2 cellular contexts compared by ENCODE assay signal in the genomic region with DNA sequence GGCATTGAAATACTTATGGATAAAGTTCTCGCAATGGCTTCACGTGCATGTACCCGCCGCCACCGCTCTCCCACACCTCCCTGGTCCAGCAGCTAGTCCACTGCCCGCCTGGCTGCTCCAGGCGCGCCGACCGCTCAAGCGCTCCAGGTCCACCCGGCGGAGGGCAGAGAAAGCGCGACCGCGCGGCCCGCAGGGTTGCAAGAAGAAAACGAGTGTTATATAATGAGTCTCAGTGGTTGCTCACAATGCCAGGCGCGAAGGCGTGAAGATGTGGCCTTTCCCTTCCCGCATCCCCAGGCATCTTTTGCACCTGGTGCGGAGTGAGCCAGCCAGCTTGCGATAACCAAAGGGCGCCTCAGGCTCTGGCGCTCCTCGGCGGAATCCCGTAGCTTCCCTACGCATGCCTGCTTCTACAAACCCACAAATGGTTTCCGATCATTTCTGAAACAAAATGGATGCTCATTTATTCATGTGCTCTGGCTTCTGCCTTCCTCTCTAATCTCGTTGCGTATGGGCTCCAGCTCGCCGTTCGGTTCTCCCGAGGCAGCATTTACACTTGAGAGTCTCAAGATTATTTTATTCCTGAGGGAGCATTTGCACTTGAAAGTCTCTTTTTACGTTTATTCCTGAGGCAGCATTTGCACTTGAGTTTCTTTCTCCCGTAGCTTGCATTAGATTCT.
TF ChIP-seq lines count a peak whose summit lies in the region.

No MANE protein-coding gene starts in this region.

TF ChIP-seq in SK-N-SH, 30 proteins besides CTCF, POLR2A, EP300 and RAD21:
- TF ChIP-seq ELF1 (IDR thresholded peaks at IDR 0.05) (no peak), POLR2AphosphoS5 (IDR thresholded peaks at IDR 0.05; ENCODE audit: low read depth, low read length) (no peak), RFX5 (IDR thresholded peaks at IDR 0.05; ENCODE audit: low read length) (no peak), SMC3 (IDR thresholded peaks at IDR 0.05; ENCODE audit: low read depth, low read length) (no peak), SIN3A (IDR thresholded peaks at IDR 0.05; ENCODE audit: borderline replicate concordance, low read depth, low read length) (no peak), GABPA (IDR thresholded peaks at IDR 0.05; ENCODE audit: low read depth) (no peak), TAF1 (IDR thresholded peaks at IDR 0.05; ENCODE audit: borderline replicate concordance, low read depth, low read length) (no peak), TEAD4 (IDR thresholded peaks at IDR 0.05; ENCODE audit: borderline replicate concordance, insufficient read depth) (no peak), FOXJ3 (CRISPR knock-in tag; IDR thresholded peaks at IDR 0.05) (no peak), FOXM1 (IDR thresholded peaks at IDR 0.05; ENCODE audit: low read depth) (no peak), RCOR1 (IDR thresholded peaks at IDR 0.05; ENCODE audit: low read length) (no peak), YY1 (IDR thresholded peaks at IDR 0.05; ENCODE audit: low read depth) (no peak)
- TF ChIP-seq, protein P1, sequence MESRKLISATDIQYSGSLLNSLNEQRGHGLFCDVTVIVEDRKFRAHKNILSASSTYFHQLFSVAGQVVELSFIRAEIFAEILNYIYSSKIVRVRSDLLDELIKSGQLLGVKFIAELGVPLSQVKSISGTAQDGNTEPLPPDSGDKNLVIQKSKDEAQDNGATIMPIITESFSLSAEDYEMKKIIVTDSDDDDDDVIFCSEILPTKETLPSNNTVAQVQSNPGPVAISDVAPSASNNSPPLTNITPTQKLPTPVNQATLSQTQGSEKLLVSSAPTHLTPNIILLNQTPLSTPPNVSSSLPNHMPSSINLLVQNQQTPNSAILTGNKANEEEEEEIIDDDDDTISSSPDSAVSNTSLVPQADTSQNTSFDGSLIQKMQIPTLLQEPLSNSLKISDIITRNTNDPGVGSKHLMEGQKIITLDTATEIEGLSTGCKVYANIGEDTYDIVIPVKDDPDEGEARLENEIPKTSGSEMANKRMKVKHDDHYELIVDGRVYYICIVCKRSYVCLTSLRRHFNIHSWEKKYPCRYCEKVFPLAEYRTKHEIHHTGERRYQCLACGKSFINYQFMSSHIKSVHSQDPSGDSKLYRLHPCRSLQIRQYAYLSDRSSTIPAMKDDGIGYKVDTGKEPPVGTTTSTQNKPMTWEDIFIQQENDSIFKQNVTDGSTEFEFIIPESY (IDR thresholded peaks at IDR 0.05; ENCODE audit: borderline replicate concordance, low read depth), result no peak

TF ChIP-seq in H1, 55 proteins besides CTCF, POLR2A, EP300 and RAD21:
- no peak for TF ChIP-seq CTBP2 (IDR thresholded peaks at IDR 0.05; ENCODE audit: borderline replicate concordance, insufficient read depth, insufficient read length, low read length)
- TF ChIP-seq KDM1A (IDR thresholded peaks at IDR 0.05; ENCODE audit: borderline replicate concordance, low read length), result no peak
- TF ChIP-seq GTF2F1 (IDR thresholded peaks at IDR 0.05; ENCODE audit: borderline replicate concordance, low read depth, low read length), result no peak
- no peak for TF ChIP-seq PHF8 (conservative IDR thresholded peaks at IDR 0.05; ENCODE audit: low read depth, low read length)
- TF ChIP-seq CBX8 (IDR thresholded peaks at IDR 0.05; ENCODE audit: borderline replicate concordance, low read depth, low read length), result peak; percentile 50; the same call in 1 of the 2 replicates
- TF ChIP-seq YY1 (IDR thresholded peaks at IDR 0.05; ENCODE audit: low read depth, low read length), result peak; percentile 62
- TF ChIP-seq, protein P2, sequence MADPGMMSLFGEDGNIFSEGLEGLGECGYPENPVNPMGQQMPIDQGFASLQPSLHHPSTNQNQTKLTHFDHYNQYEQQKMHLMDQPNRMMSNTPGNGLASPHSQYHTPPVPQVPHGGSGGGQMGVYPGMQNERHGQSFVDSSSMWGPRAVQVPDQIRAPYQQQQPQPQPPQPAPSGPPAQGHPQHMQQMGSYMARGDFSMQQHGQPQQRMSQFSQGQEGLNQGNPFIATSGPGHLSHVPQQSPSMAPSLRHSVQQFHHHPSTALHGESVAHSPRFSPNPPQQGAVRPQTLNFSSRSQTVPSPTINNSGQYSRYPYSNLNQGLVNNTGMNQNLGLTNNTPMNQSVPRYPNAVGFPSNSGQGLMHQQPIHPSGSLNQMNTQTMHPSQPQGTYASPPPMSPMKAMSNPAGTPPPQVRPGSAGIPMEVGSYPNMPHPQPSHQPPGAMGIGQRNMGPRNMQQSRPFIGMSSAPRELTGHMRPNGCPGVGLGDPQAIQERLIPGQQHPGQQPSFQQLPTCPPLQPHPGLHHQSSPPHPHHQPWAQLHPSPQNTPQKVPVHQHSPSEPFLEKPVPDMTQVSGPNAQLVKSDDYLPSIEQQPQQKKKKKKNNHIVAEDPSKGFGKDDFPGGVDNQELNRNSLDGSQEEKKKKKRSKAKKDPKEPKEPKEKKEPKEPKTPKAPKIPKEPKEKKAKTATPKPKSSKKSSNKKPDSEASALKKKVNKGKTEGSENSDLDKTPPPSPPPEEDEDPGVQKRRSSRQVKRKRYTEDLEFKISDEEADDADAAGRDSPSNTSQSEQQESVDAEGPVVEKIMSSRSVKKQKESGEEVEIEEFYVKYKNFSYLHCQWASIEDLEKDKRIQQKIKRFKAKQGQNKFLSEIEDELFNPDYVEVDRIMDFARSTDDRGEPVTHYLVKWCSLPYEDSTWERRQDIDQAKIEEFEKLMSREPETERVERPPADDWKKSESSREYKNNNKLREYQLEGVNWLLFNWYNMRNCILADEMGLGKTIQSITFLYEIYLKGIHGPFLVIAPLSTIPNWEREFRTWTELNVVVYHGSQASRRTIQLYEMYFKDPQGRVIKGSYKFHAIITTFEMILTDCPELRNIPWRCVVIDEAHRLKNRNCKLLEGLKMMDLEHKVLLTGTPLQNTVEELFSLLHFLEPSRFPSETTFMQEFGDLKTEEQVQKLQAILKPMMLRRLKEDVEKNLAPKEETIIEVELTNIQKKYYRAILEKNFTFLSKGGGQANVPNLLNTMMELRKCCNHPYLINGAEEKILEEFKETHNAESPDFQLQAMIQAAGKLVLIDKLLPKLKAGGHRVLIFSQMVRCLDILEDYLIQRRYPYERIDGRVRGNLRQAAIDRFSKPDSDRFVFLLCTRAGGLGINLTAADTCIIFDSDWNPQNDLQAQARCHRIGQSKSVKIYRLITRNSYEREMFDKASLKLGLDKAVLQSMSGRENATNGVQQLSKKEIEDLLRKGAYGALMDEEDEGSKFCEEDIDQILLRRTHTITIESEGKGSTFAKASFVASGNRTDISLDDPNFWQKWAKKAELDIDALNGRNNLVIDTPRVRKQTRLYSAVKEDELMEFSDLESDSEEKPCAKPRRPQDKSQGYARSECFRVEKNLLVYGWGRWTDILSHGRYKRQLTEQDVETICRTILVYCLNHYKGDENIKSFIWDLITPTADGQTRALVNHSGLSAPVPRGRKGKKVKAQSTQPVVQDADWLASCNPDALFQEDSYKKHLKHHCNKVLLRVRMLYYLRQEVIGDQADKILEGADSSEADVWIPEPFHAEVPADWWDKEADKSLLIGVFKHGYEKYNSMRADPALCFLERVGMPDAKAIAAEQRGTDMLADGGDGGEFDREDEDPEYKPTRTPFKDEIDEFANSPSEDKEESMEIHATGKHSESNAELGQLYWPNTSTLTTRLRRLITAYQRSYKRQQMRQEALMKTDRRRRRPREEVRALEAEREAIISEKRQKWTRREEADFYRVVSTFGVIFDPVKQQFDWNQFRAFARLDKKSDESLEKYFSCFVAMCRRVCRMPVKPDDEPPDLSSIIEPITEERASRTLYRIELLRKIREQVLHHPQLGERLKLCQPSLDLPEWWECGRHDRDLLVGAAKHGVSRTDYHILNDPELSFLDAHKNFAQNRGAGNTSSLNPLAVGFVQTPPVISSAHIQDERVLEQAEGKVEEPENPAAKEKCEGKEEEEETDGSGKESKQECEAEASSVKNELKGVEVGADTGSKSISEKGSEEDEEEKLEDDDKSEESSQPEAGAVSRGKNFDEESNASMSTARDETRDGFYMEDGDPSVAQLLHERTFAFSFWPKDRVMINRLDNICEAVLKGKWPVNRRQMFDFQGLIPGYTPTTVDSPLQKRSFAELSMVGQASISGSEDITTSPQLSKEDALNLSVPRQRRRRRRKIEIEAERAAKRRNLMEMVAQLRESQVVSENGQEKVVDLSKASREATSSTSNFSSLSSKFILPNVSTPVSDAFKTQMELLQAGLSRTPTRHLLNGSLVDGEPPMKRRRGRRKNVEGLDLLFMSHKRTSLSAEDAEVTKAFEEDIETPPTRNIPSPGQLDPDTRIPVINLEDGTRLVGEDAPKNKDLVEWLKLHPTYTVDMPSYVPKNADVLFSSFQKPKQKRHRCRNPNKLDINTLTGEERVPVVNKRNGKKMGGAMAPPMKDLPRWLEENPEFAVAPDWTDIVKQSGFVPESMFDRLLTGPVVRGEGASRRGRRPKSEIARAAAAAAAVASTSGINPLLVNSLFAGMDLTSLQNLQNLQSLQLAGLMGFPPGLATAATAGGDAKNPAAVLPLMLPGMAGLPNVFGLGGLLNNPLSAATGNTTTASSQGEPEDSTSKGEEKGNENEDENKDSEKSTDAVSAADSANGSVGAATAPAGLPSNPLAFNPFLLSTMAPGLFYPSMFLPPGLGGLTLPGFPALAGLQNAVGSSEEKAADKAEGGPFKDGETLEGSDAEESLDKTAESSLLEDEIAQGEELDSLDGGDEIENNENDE (IDR thresholded peaks at IDR 0.05; ENCODE audit: insufficient replicate concordance, low read length), result no peak
- TF ChIP-seq RNF2 (IDR thresholded peaks at IDR 0.05; ENCODE audit: borderline replicate concordance, low read depth, low read length, missing control alignments, poor library complexity, severe bottlenecking), result peak; percentile 91
- TF ChIP-seq SUZ12 (IDR thresholded peaks at IDR 0.05; ENCODE audit: low read length), result peak; percentile 100
- peak; percentile 99 for TF ChIP-seq EZH2 (IDR thresholded peaks at IDR 0.05; ENCODE audit: low read depth, low read length, severe bottlenecking)
